1 cellular context compared by ENCODE assay signal in the genomic region with DNA sequence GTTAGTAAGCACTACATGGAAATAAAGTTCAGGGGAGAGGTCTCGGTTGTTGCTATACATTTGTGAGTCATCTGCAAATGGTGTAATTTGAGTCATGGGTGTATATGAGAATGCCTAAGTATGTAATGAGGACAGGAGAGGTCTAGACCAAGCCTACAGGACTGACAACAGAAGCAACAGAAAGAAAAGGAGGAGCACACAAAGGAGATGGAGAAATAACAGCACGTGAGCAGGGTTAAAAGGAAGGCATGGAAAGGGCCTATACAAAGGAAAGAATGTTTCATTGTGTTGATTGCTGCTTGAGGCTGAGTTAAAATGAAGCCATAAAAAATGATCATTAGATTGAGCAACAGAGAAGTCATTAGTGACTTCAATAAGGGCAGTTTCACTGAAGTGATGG.
TF ChIP-seq lines count a peak whose summit lies in the region.

No MANE protein-coding gene starts in this region.

TF ChIP-seq in WTC11, 78 proteins besides CTCF, POLR2A, EP300 and RAD21 (continued from another document):
- TF ChIP-seq ZNF138 (CRISPR knock-in tag; conservative IDR thresholded peaks at IDR 0.05) (no peak), TEAD4 (CRISPR knock-in tag; IDR thresholded peaks at IDR 0.05) (no peak), ZNF396 (CRISPR knock-in tag; IDR thresholded peaks at IDR 0.05; ENCODE audit: borderline replicate concordance) (no peak), NR1H2 (CRISPR knock-in tag; IDR thresholded peaks at IDR 0.05) (no peak), FOXP1 (CRISPR knock-in tag; IDR thresholded peaks at IDR 0.05; ENCODE audit: borderline replicate concordance) (no peak), ZBTB21 (CRISPR knock-in tag; IDR thresholded peaks at IDR 0.05; ENCODE audit: borderline replicate concordance) (no peak), ETV6 (CRISPR knock-in tag; IDR thresholded peaks at IDR 0.05) (no peak), KAT7 (CRISPR knock-in tag; IDR thresholded peaks at IDR 0.05; ENCODE audit: borderline replicate concordance) (no peak), ESRRA (CRISPR knock-in tag; IDR thresholded peaks at IDR 0.05; ENCODE audit: borderline replicate concordance) (no peak), GRHL2 (CRISPR knock-in tag; IDR thresholded peaks at IDR 0.05; ENCODE audit: insufficient replicate concordance, severe bottlenecking) (no peak), ZNF121 (CRISPR knock-in tag; IDR thresholded peaks at IDR 0.05) (no peak)
- TF ChIP-seq, protein P1, sequence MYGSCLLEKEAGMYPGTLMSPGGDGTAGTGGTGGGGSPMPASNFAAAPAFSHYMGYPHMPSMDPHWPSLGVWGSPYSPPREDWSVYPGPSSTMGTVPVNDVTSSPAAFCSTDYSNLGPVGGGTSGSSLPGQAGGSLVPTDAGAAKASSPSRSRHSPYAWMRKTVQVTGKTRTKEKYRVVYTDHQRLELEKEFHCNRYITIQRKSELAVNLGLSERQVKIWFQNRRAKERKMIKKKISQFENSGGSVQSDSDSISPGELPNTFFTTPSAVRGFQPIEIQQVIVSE (CRISPR knock-in tag; IDR thresholded peaks at IDR 0.05; ENCODE audit: borderline replicate concordance), result no peak
- TF ChIP-seq, protein P2, sequence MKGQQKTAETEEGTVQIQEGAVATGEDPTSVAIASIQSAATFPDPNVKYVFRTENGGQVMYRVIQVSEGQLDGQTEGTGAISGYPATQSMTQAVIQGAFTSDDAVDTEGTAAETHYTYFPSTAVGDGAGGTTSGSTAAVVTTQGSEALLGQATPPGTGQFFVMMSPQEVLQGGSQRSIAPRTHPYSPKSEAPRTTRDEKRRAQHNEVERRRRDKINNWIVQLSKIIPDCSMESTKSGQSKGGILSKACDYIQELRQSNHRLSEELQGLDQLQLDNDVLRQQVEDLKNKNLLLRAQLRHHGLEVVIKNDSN (CRISPR knock-in tag; IDR thresholded peaks at IDR 0.05), result no peak
- TF ChIP-seq, protein P3, sequence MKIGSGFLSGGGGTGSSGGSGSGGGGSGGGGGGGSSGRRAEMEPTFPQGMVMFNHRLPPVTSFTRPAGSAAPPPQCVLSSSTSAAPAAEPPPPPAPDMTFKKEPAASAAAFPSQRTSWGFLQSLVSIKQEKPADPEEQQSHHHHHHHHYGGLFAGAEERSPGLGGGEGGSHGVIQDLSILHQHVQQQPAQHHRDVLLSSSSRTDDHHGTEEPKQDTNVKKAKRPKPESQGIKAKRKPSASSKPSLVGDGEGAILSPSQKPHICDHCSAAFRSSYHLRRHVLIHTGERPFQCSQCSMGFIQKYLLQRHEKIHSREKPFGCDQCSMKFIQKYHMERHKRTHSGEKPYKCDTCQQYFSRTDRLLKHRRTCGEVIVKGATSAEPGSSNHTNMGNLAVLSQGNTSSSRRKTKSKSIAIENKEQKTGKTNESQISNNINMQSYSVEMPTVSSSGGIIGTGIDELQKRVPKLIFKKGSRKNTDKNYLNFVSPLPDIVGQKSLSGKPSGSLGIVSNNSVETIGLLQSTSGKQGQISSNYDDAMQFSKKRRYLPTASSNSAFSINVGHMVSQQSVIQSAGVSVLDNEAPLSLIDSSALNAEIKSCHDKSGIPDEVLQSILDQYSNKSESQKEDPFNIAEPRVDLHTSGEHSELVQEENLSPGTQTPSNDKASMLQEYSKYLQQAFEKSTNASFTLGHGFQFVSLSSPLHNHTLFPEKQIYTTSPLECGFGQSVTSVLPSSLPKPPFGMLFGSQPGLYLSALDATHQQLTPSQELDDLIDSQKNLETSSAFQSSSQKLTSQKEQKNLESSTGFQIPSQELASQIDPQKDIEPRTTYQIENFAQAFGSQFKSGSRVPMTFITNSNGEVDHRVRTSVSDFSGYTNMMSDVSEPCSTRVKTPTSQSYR (CRISPR knock-in tag; IDR thresholded peaks at IDR 0.05), result no peak
- TF ChIP-seq, protein P4, sequence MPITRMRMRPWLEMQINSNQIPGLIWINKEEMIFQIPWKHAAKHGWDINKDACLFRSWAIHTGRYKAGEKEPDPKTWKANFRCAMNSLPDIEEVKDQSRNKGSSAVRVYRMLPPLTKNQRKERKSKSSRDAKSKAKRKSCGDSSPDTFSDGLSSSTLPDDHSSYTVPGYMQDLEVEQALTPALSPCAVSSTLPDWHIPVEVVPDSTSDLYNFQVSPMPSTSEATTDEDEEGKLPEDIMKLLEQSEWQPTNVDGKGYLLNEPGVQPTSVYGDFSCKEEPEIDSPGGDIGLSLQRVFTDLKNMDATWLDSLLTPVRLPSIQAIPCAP (CRISPR knock-in tag; IDR thresholded peaks at IDR 0.05), result no peak
- TF ChIP-seq, protein P5, sequence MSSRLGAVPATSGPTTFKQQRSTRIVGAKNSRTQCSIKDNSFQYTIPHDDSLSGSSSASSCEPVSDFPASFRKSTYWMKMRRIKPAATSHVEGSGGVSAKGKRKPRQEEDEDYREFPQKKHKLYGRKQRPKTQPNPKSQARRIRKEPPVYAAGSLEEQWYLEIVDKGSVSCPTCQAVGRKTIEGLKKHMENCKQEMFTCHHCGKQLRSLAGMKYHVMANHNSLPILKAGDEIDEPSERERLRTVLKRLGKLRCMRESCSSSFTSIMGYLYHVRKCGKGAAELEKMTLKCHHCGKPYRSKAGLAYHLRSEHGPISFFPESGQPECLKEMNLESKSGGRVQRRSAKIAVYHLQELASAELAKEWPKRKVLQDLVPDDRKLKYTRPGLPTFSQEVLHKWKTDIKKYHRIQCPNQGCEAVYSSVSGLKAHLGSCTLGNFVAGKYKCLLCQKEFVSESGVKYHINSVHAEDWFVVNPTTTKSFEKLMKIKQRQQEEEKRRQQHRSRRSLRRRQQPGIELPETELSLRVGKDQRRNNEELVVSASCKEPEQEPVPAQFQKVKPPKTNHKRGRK (CRISPR knock-in tag; IDR thresholded peaks at IDR 0.05; ENCODE audit: borderline replicate concordance), result no peak
- TF ChIP-seq, protein P6, sequence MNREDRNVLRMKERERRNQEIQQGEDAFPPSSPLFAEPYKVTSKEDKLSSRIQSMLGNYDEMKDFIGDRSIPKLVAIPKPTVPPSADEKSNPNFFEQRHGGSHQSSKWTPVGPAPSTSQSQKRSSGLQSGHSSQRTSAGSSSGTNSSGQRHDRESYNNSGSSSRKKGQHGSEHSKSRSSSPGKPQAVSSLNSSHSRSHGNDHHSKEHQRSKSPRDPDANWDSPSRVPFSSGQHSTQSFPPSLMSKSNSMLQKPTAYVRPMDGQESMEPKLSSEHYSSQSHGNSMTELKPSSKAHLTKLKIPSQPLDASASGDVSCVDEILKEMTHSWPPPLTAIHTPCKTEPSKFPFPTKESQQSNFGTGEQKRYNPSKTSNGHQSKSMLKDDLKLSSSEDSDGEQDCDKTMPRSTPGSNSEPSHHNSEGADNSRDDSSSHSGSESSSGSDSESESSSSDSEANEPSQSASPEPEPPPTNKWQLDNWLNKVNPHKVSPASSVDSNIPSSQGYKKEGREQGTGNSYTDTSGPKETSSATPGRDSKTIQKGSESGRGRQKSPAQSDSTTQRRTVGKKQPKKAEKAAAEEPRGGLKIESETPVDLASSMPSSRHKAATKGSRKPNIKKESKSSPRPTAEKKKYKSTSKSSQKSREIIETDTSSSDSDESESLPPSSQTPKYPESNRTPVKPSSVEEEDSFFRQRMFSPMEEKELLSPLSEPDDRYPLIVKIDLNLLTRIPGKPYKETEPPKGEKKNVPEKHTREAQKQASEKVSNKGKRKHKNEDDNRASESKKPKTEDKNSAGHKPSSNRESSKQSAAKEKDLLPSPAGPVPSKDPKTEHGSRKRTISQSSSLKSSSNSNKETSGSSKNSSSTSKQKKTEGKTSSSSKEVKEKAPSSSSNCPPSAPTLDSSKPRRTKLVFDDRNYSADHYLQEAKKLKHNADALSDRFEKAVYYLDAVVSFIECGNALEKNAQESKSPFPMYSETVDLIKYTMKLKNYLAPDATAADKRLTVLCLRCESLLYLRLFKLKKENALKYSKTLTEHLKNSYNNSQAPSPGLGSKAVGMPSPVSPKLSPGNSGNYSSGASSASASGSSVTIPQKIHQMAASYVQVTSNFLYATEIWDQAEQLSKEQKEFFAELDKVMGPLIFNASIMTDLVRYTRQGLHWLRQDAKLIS (CRISPR knock-in tag; IDR thresholded peaks at IDR 0.05; ENCODE audit: borderline replicate concordance), result no peak
TF ChIP-seq in WTC11: peak in this region for 0.
